Comparison of ENCODE assay signal across 12 cellular contexts in genomic region chr10:12221323-12222298, GRCh38. TPM values are rescaled to one million over a fixed set of nuclear protein-coding genes. Genes with fewer than 3 reads are reported as not detected.
A peak's percentile ranks its signal among the peaks of the same experiment; 100 is the strongest.
DNase-seq lines count a peak whose midpoint lies in the region; ATAC-seq and FAIRE-seq lines count a peak whose summit lies in the region.
"Had no signal": no experiment of that assay in that cellular context is flagged by ENCODE, and none has a peak within 500 bp of the region (broad histone marks: within the 10 kb centered on the region; RNA-seq: fewer than 3 reads in every experiment).

No MANE protein-coding gene starts in this region.

- peaks cover 32% of the 10 kb centered on the region for H3K4me1 Mint-ChIP-seq in dendritic cell treated with granulocyte-macrophage colony-stimulating factor and Interleukin-4, amounts not matched to agents 40 ng/mL and 50 ng/mL, for 4 days (ENCODE audit: low read depth)
- H3K4me1 Mint-ChIP-seq: activated B cell treated with CpG ODN at 0.5 μM for 24 hours had no signal

- H3K4me3 Mint-ChIP-seq in dendritic cell treated with granulocyte-macrophage colony-stimulating factor and Interleukin-4, amounts not matched to agents 40 ng/mL and 50 ng/mL, for 4 days: no peak overlapping the region
- H3K4me3 Mint-ChIP-seq: activated B cell treated with CpG ODN at 0.5 μM for 24 hours, brain had no signal

- H3K27me3 Mint-ChIP-seq in dendritic cell treated with granulocyte-macrophage colony-stimulating factor and Interleukin-4, amounts not matched to agents 40 ng/mL and 50 ng/mL, for 4 days: no peaks in the 10 kb centered on the region
- H3K27me3 Mint-ChIP-seq: activated B cell treated with CpG ODN at 0.5 μM for 24 hours, brain had no signal

- peaks cover 86% of the 10 kb centered on the region for H3K36me3 Mint-ChIP-seq in dendritic cell treated with granulocyte-macrophage colony-stimulating factor and Interleukin-4, amounts not matched to agents 40 ng/mL and 50 ng/mL, for 4 days (ENCODE audit: low read depth)

- peak overlapping the region; percentile 70 for H3K27ac Mint-ChIP-seq in dendritic cell treated with granulocyte-macrophage colony-stimulating factor and Interleukin-4, amounts not matched to agents 40 ng/mL and 50 ng/mL, for 4 days

- DNase-seq in MG63 (peak; percentile 48), myocyte (ENCODE audit: low read depth) (peak; percentile 10), hypothalamus (lab: John Stamatoyannopoulos, UW) (no peak), C1 segment of cervical spinal cord (lab: John Stamatoyannopoulos, UW) (no peak)
- no peak for DNase-seq in stimulated activated CD4-positive, alpha-beta T cell treated with anti-CD3 and anti-CD28 coated beads, Interleukin-2, amount 100 ng/mL, for 48 hours
- DNase-seq: activated B cell treated with CpG ODN at 0.5 μM for 24 hours, GOT3, substantia nigra had no signal

- no peaks in the 10 kb centered on the region for H3K9me3 Mint-ChIP-seq in dendritic cell treated with granulocyte-macrophage colony-stimulating factor and Interleukin-4, amounts not matched to agents 40 ng/mL and 50 ng/mL, for 4 days
- H3K9me3 Mint-ChIP-seq: activated B cell treated with CpG ODN at 0.5 μM for 24 hours had no signal

- H3K27me3 ChIP-seq in MG63: no peaks in the 10 kb centered on the region

- ATAC-seq in GM18502 (IDR thresholded peaks at IDR 0.05; ENCODE audit: poor library complexity, unreplicated experiment): no peak

- H3K4me3 ChIP-seq in MG63: no peak overlapping the region

- FAIRE-seq in G401.6 (lab: Jason Lieb, UNC): peak; percentile 42

- H3K9me3 ChIP-seq in MG63: peaks cover 7% of the 10 kb centered on the region

- intact Hi-C loops in dendritic cell treated with granulocyte-macrophage colony-stimulating factor and Interleukin-4, amounts not matched to agents 40 ng/mL and 50 ng/mL, for 4 days (cut with micrococcal nuclease): no loop called here

- peaks cover 73% of the 10 kb centered on the region for H3K36me3 ChIP-seq in MG63

RNA-seq across cellular contexts. Expression of gene CDC123, which starts 25.6 kb away (rescaled TPM):
- 201 and 294 TPM in 2 replicates for total RNA-seq in MG63 (2014; rRNA removed; shearing (Covaris generic); ENCODE audit: low replicate concordance)
- total RNA-seq in myocyte: 61.7 and 83.4 TPM in 2 replicates
- 61.7 TPM for polyA plus RNA-seq in myocyte (2012)

RNA-seq across cellular contexts. Expression of gene NUDT5, which starts 25.9 kb away (rescaled TPM):
- total RNA-seq in MG63 (2014; rRNA removed; shearing (Covaris generic); ENCODE audit: low replicate concordance): 67.7 and 78.4 TPM in 2 replicates
- 27.9 and 30.7 TPM in 2 replicates for total RNA-seq in myocyte
- 49.6 TPM for polyA plus RNA-seq in myocyte (2012)

Comparison
In these comparisons a context has a peak if more than half of its experiments do, and no peak if none do; other contexts are left out.
1. DNase-seq: peak in MG63 (single experiment) and myocyte (single experiment); none in hypothalamus (0 of 51), C1 segment of cervical spinal cord (0 of 14) and stimulated activated CD4-positive, alpha-beta T cell treated with anti-CD3 and anti-CD28 coated beads, Interleukin-2, amount 100 ng/mL, for 48 hours (0 of 2).